Comparison of ENCODE assay signal across 29 cellular contexts in the genomic region with DNA sequence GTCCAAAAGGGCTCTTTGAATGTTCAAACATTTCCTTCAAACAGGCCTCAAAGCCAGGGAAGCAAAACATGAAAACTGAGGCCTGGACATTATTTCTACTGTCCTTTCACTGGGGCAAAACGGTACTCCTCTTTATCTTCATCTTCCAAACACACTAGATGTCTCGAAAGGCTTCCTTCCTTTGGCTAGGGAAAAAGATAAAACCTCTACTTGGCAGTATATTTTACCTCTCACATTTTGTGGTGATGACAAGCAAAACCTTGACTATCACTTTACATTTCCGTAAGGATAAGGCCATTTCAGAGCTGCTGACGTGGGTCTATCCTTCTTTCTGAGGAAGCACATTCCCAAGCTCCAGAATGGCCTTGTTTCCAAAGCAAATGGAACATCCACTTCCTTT. TPM values are rescaled to one million over a fixed set of nuclear protein-coding genes. Genes with fewer than 3 reads are reported as not detected.
"Had no signal": no experiment of that assay in that cellular context is flagged by ENCODE, and none has a peak within 500 bp of the region (broad histone marks: within the 10 kb centered on the region; RNA-seq: fewer than 3 reads in every experiment).

No MANE protein-coding gene starts in this region.

- H3K4me1 ChIP-seq: lower lobe of right lung, pancreas, prostate gland, sigmoid colon, testis, transverse colon, upper lobe of left lung, vagina had no signal

- ATAC-seq: left ventricle myocardium superior; lower lobe of right lung; naive thymus-derived CD8-positive, alpha-beta T cell; pancreas; right cardiac atrium; stimulated activated naive B cell treated with anti-CD40 and anti-IgM and Interleukin-4, amounts not matched to agents 10 μg/mL and 1 μg/mL and 100 μg/mL, for 72 hours; stimulated activated naive CD8-positive, alpha-beta T cell treated with anti-CD3 and anti-CD28 coated beads, Interleukin-15, Interleukin-2, amounts not matched to agents 100 U/mL and 50 U/mL, for 24 hours had no signal

- H3K36me3 ChIP-seq: lower lobe of right lung, pancreas, prostate gland, sigmoid colon, stomach, thyroid gland, transverse colon, upper lobe of left lung, vagina had no signal

- FAIRE-seq: pancreas, small intestine had no signal

- H3K27me3 ChIP-seq: pancreas, sigmoid colon, stomach, testis, thyroid gland, transverse colon, upper lobe of left lung, vagina had no signal

- H3K27ac ChIP-seq: lower lobe of right lung, pancreas, prostate gland, sigmoid colon, stomach, testis, thyroid gland, transverse colon, upper lobe of left lung, vagina had no signal

- H3K9me3 ChIP-seq: lower lobe of right lung, pancreas, prostate gland, sigmoid colon, stomach, testis, thyroid gland, transverse colon, upper lobe of left lung, vagina had no signal

- H3K4me3 ChIP-seq: lower lobe of right lung, pancreas, prostate gland, sigmoid colon, stomach, testis, thyroid gland, transverse colon, upper lobe of left lung, vagina had no signal

- DNase-seq: islet precursor cell; left ventricle myocardium superior; lower lobe of right lung; mammary epithelial cell; mesenchymal stem cell; naive thymus-derived CD8-positive, alpha-beta T cell; nucleus accumbens; pancreas; posterior cingulate gyrus; retina; right cardiac atrium; sigmoid colon; small intestine; stimulated activated CD4-positive, alpha-beta T cell treated with anti-CD3 and anti-CD28 coated beads, Interleukin-1b, Interleukin-23, amount 100 ng/mL, for 48 hours; stimulated activated CD4-positive, alpha-beta T cell treated with anti-CD3 and anti-CD28 coated beads, Interleukin-2, amount 100 ng/mL, for 48 hours; stimulated activated CD4-positive, alpha-beta T cell treated with anti-CD3 and anti-CD28 coated beads, Interleukin-4, amount 100 ng/mL, for 4 hours; stimulated activated CD8-positive, alpha-beta memory T cell treated with anti-CD3 and anti-CD28 coated beads, Interleukin-4, amount 100 ng/mL, for 48 hours; stimulated activated naive B cell treated with anti-CD40 and anti-IgM and Interleukin-4, amounts not matched to agents 10 μg/mL and 1 μg/mL and 100 μg/mL, for 72 hours; stimulated activated naive CD8-positive, alpha-beta T cell treated with anti-CD3 and anti-CD28 coated beads, Interleukin-15, Interleukin-2, amounts not matched to agents 100 U/mL and 50 U/mL, for 24 hours; stomach; testis; thyroid gland; transverse colon; upper lobe of left lung had no signal

RNA-seq across cellular contexts. Expression of gene STAB2, which starts 9.9 kb away (rescaled TPM):
- total RNA-seq: kidney epithelial cell; naive thymus-derived CD8-positive, alpha-beta T cell; neural crest cell; osteoblast had no signal
- polyA plus RNA-seq: naive thymus-derived CD8-positive, alpha-beta T cell had no signal
